Comparison of ENCODE assay signal across 8 cellular contexts in genomic region chr19:1882089-1882785, GRCh38. TPM values are rescaled to one million over a fixed set of nuclear protein-coding genes. Genes with fewer than 3 reads are reported as not detected.
A peak's percentile ranks its signal among the peaks of the same experiment; 100 is the strongest.
DNase-seq lines count a peak whose midpoint lies in the region; ATAC-seq lines count a peak whose summit lies in the region.

No MANE protein-coding gene starts in this region.

- no peak overlapping the region for H2AFZ ChIP-seq in neuronal stem cell (ENCODE audit: low read length)

- peaks cover 0 to 6% of the 10 kb centered on the region in 2 donors for H3K36me3 ChIP-seq in neuronal stem cell (replicated peaks in 1 of 2; ENCODE audit: control insufficient read depth in 2 of 2, insufficient read depth in 2 of 2, low read length in 2 of 2)

- H3K79me1 ChIP-seq in neuronal stem cell (ENCODE audit: low read depth, low read length): peaks cover 21% of the 10 kb centered on the region

- no peaks in the 10 kb centered on the region for H3K9me3 ChIP-seq in neuronal stem cell (replicated peaks in 1 of 2; ENCODE audit: control insufficient read depth in 2 of 2, insufficient read depth in 1 of 2, low read depth in 1 of 2, low read length in 2 of 2)

- H2BK15ac ChIP-seq in neuronal stem cell (ENCODE audit: low read length): no peak overlapping the region

- H3K4me1 ChIP-seq in neuronal stem cell (ENCODE audit: control insufficient read depth in 2 of 2, insufficient read depth in 1 of 2, low read depth in 1 of 2, low read length in 2 of 2): peaks cover 17 to 29% of the 10 kb centered on the region in 2 donors

- H2BK120ac ChIP-seq in neuronal stem cell (ENCODE audit: low read depth, low read length): no peak overlapping the region

- H3K4ac ChIP-seq in neuronal stem cell (ENCODE audit: low read length): no peak overlapping the region

- peak overlapping the region; percentile 92 for H2AK5ac ChIP-seq in neuronal stem cell (ENCODE audit: low read depth, low read length)

- no peak overlapping the region for H3K4me2 ChIP-seq in neuronal stem cell (ENCODE audit: insufficient read depth, low read length, poor library complexity, severe bottlenecking)

- no peaks in the 10 kb centered on the region for H3K9me3 Mint-ChIP-seq in central memory CD8-positive, alpha-beta T cell

- no peak overlapping the region for H3K18ac ChIP-seq in neuronal stem cell (ENCODE audit: low read length)

- no CpG with 5 or more reads among the region's 31 CpGs for WGBS in neuronal stem cell (ENCODE audit: extremely low coverage in 2 of 2, insufficient read length in 2 of 2, insufficient replicate concordance in 1 of 2), 2 donors

- no peak overlapping the region for H3K23ac ChIP-seq in neuronal stem cell (ENCODE audit: low read depth, low read length, poor library complexity)

- H4K8ac ChIP-seq in neuronal stem cell (ENCODE audit: low read depth, low read length): no peak overlapping the region

- no peaks in the 10 kb centered on the region for H3K27me3 Mint-ChIP-seq in central memory CD8-positive, alpha-beta T cell

- H3K27ac Mint-ChIP-seq in central memory CD8-positive, alpha-beta T cell (ENCODE audit: low read depth): peak overlapping the region; percentile 99

- H3K4me3 ChIP-seq in neuronal stem cell (ENCODE audit: low read length in 2 of 2): peak overlapping the region in 1 of 2 donors; percentile 4

- no peaks in the 10 kb centered on the region for H3K27me3 ChIP-seq in neuronal stem cell (ENCODE audit: control insufficient read depth in 3 of 3, insufficient read depth in 3 of 3, low read depth in 1 of 3, low read length in 3 of 3)

- H2BK12ac ChIP-seq in neuronal stem cell (ENCODE audit: low read length): no peak overlapping the region

- no peak overlapping the region for H4K91ac ChIP-seq in neuronal stem cell (ENCODE audit: low read depth, low read length, poor library complexity)

- ATAC-seq in central memory CD8-positive, alpha-beta T cell (replicated peaks; ENCODE audit: extremely low read depth, poor library complexity, severe bottlenecking): peak; percentile 74

- H3K4me1 Mint-ChIP-seq in central memory CD8-positive, alpha-beta T cell: peaks cover 29% of the 10 kb centered on the region

- no peak overlapping the region for H3K14ac ChIP-seq in neuronal stem cell (ENCODE audit: low read length)

- H2BK5ac ChIP-seq in neuronal stem cell (ENCODE audit: low read length): no peak overlapping the region

- H3K27ac ChIP-seq in neuronal stem cell (replicated peaks; ENCODE audit: low read length): no peak overlapping the region

- peaks cover 40% of the 10 kb centered on the region for H3K36me3 Mint-ChIP-seq in central memory CD8-positive, alpha-beta T cell (ENCODE audit: insufficient read depth)

- H3K9ac ChIP-seq in neuronal stem cell (ENCODE audit: low read depth, low read length, poor library complexity): peak overlapping the region; percentile 60

- DNase-seq in 8988T (peak; percentile 15), T-helper 9 cell (peak; percentile 62), neuronal stem cell (ENCODE audit: low spot score) (no peak), iPS-NIHi11 (ENCODE audit: low spot score) (no peak), NCI-H69 (lab: John Stamatoyannopoulos, UW) (no peak), retina (no peak), SHP77 treated with DMSO at 0.1 percent for 48 hours (lab: John Stamatoyannopoulos, UW) (no peak)
- peak; percentile 59 to 89 for DNase-seq in central memory CD8-positive, alpha-beta T cell (ENCODE audit: low spot score in 2 of 2)

- H3K4me3 Mint-ChIP-seq in central memory CD8-positive, alpha-beta T cell: peak overlapping the region; percentile 98

RNA-seq across cellular contexts. Expression of gene ABHD17A, which starts 3.1 kb away (rescaled TPM):
- 44.4 TPM for polyA plus RNA-seq in neuronal stem cell (2013, experiment 1 of 2)
- 44.1 TPM for polyA plus RNA-seq in neuronal stem cell (2013, experiment 2 of 2)

RNA-seq across cellular contexts. Expression of gene KLF16, which starts 18.9 kb away (rescaled TPM):
- 12.8 TPM for polyA plus RNA-seq in neuronal stem cell (2013, experiment 1 of 2)
- polyA plus RNA-seq in neuronal stem cell (2013, experiment 2 of 2): 12.5 TPM

RNA-seq across cellular contexts. Expression of gene ADAT3, which starts 23.0 kb away (rescaled TPM):
- polyA plus RNA-seq in neuronal stem cell (2013, experiment 1 of 2): 4.4 TPM
- 3.8 TPM for polyA plus RNA-seq in neuronal stem cell (2013, experiment 2 of 2)

RNA-seq across cellular contexts. Expression of gene SCAMP4, which starts 23.0 kb away (rescaled TPM):
- polyA plus RNA-seq in neuronal stem cell (2013, experiment 1 of 2): 49.3 TPM
- polyA plus RNA-seq in neuronal stem cell (2013, experiment 2 of 2): 49.1 TPM

RNA-seq across cellular contexts. Expression of gene REXO1, which starts 34.0 kb away (rescaled TPM):
- polyA plus RNA-seq in neuronal stem cell (2013, experiment 1 of 2): 15.0 TPM
- polyA plus RNA-seq in neuronal stem cell (2013, experiment 2 of 2): 16.5 TPM

Comparison
In these comparisons a context has a peak if more than half of its experiments do, and no peak if none do; other contexts are left out.
1. DNase-seq: peak in 8988T (single experiment), T-helper 9 cell (single experiment) and central memory CD8-positive, alpha-beta T cell (2 of 2); none in neuronal stem cell (single experiment), iPS-NIHi11 (single experiment), NCI-H69 (single experiment), retina (single experiment) and SHP77 treated with DMSO at 0.1 percent for 48 hours (single experiment).